1 cellular context compared by ENCODE assay signal in the genomic region with DNA sequence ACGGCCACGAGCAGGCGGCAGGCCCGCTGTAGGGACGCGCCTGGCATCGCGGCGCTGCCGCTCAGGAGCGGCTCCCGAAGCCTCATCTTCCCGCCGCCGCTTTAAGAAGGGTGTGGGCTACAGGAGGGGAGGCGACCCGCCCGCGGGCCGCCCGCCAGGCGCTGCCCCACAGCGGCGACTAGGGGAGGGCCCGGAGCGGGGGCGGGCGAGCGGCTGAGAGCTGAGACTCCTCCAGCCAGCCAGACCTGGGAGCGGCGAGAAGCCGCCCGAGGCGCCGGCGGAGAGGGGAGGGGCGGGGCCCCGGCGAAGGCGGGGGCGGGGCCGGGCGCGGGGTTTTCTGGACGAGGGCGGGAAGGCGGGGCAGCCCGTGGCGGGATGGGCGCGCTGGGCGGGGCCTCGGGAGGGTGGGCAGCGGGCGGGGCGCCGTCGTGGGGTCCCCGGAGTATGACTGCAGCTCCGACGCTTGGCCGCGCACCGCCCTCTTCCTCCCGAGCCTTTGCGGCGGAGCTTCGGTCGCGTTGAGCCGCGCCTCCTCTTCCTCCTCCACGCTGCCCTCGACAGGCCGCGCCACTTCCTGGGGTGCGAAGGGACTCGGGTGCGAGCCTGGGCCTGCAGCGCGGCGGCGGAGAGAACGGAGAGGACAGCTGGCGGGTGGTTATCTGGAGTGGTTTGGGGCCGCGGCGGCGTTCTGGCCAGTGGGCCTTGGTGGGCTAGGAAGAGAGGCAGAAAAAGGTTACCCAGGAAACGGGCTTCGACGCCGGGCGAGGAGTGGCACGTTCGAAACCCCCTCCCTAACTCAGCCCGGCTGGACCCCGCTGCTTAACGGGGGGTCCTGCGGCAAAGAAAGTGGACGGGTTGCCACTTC.
TF ChIP-seq lines count a peak whose summit lies in the region.

A gene with protein sequence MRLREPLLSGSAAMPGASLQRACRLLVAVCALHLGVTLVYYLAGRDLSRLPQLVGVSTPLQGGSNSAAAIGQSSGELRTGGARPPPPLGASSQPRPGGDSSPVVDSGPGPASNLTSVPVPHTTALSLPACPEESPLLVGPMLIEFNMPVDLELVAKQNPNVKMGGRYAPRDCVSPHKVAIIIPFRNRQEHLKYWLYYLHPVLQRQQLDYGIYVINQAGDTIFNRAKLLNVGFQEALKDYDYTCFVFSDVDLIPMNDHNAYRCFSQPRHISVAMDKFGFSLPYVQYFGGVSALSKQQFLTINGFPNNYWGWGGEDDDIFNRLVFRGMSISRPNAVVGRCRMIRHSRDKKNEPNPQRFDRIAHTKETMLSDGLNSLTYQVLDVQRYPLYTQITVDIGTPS (minus strand): TSS at position 253 of the 865 bp plus-strand sequence. CDS start 167 bp downstream, at position 86.

TF ChIP-seq in HEK293, 187 proteins besides CTCF, POLR2A, EP300 and RAD21 (continued from another document):
- TF ChIP-seq, protein P1, sequence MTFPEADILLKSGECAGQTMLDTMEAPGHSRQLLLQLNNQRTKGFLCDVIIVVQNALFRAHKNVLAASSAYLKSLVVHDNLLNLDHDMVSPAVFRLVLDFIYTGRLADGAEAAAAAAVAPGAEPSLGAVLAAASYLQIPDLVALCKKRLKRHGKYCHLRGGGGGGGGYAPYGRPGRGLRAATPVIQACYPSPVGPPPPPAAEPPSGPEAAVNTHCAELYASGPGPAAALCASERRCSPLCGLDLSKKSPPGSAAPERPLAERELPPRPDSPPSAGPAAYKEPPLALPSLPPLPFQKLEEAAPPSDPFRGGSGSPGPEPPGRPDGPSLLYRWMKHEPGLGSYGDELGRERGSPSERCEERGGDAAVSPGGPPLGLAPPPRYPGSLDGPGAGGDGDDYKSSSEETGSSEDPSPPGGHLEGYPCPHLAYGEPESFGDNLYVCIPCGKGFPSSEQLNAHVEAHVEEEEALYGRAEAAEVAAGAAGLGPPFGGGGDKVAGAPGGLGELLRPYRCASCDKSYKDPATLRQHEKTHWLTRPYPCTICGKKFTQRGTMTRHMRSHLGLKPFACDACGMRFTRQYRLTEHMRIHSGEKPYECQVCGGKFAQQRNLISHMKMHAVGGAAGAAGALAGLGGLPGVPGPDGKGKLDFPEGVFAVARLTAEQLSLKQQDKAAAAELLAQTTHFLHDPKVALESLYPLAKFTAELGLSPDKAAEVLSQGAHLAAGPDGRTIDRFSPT (tag by site-specific recombination; IDR thresholded peaks at IDR 0.05), result peak; percentile 64
- TF ChIP-seq BCL11B (tag by site-specific recombination; IDR thresholded peaks at IDR 0.05; ENCODE audit: low read depth) (no peak), ZSCAN30 (tag by site-specific recombination; IDR thresholded peaks at IDR 0.05) (0 out of 2 replicates have a peak, but pooled peaks have one; percentile 61), ZNF623 (tag by site-specific recombination; IDR thresholded peaks at IDR 0.05) (no peak), ZNF777 (tag by site-specific recombination; IDR thresholded peaks at IDR 0.05; ENCODE audit: borderline replicate concordance) (peak; percentile 75; the same call in 1 of the 2 replicates), ZNF112 (tag by site-specific recombination; IDR thresholded peaks at IDR 0.05) (no peak), SP3 (tag by site-specific recombination; IDR thresholded peaks at IDR 0.05) (peak; percentile 51; the same call in 1 of the 2 replicates), ZNF843 (tag by site-specific recombination; IDR thresholded peaks at IDR 0.05) (no peak; the same call in 1 of the 2 replicates), WT1 (tag by site-specific recombination; IDR thresholded peaks at IDR 0.05) (peak; percentile 74; the same call in 1 of the 2 replicates), OSR2 (tag by site-specific recombination; IDR thresholded peaks at IDR 0.05) (peak; percentile 53), ZNF660 (tag by site-specific recombination; IDR thresholded peaks at IDR 0.05) (peak; percentile 57; the same call in 1 of the 2 replicates), EGR2 (tag by site-specific recombination; IDR thresholded peaks at IDR 0.05; ENCODE audit: low read depth) (peak; percentile 77), ZNF2 (tag by site-specific recombination; IDR thresholded peaks at IDR 0.05) (0 out of 2 replicates have a peak, but pooled peaks have one; percentile 16), ZFP69B (tag by site-specific recombination; IDR thresholded peaks at IDR 0.05) (peak; percentile 97), ZBTB20 (tag by site-specific recombination; IDR thresholded peaks at IDR 0.05) (peak; percentile 20), ZNF600 (tag by site-specific recombination; IDR thresholded peaks at IDR 0.05) (0 out of 2 replicates have a peak, but pooled peaks have one; percentile 11), ZNF768 (tag by site-specific recombination; IDR thresholded peaks at IDR 0.05) (no peak), SP2 (tag by site-specific recombination; IDR thresholded peaks at IDR 0.05) (peak; percentile 43), MZF1 (tag by site-specific recombination; IDR thresholded peaks at IDR 0.05; ENCODE audit: borderline replicate concordance) (0 out of 2 replicates have a peak, but pooled peaks have one; percentile 16), ZNF292 (tag by site-specific recombination; IDR thresholded peaks at IDR 0.05; ENCODE audit: borderline replicate concordance, low read depth) (no peak), KLF8 (tag by site-specific recombination; IDR thresholded peaks at IDR 0.05) (peak; percentile 11; the same call in 1 of the 2 replicates), ZFHX2 (tag by site-specific recombination; conservative IDR thresholded peaks at IDR 0.05) (peak; percentile 89), ZNF610 (tag by site-specific recombination; IDR thresholded peaks at IDR 0.05; ENCODE audit: borderline replicate concordance) (peak; percentile 95)
- TF ChIP-seq, protein P2, sequence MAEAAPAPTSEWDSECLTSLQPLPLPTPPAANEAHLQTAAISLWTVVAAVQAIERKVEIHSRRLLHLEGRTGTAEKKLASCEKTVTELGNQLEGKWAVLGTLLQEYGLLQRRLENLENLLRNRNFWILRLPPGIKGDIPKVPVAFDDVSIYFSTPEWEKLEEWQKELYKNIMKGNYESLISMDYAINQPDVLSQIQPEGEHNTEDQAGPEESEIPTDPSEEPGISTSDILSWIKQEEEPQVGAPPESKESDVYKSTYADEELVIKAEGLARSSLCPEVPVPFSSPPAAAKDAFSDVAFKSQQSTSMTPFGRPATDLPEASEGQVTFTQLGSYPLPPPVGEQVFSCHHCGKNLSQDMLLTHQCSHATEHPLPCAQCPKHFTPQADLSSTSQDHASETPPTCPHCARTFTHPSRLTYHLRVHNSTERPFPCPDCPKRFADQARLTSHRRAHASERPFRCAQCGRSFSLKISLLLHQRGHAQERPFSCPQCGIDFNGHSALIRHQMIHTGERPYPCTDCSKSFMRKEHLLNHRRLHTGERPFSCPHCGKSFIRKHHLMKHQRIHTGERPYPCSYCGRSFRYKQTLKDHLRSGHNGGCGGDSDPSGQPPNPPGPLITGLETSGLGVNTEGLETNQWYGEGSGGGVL (tag by site-specific recombination; IDR thresholded peaks at IDR 0.05), result peak; percentile 64; the same call in 1 of the 2 replicates
- TF ChIP-seq, protein P3, sequence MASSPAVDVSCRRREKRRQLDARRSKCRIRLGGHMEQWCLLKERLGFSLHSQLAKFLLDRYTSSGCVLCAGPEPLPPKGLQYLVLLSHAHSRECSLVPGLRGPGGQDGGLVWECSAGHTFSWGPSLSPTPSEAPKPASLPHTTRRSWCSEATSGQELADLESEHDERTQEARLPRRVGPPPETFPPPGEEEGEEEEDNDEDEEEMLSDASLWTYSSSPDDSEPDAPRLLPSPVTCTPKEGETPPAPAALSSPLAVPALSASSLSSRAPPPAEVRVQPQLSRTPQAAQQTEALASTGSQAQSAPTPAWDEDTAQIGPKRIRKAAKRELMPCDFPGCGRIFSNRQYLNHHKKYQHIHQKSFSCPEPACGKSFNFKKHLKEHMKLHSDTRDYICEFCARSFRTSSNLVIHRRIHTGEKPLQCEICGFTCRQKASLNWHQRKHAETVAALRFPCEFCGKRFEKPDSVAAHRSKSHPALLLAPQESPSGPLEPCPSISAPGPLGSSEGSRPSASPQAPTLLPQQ (tag by site-specific recombination; IDR thresholded peaks at IDR 0.05), result peak; percentile 99
- TF ChIP-seq, protein P4, sequence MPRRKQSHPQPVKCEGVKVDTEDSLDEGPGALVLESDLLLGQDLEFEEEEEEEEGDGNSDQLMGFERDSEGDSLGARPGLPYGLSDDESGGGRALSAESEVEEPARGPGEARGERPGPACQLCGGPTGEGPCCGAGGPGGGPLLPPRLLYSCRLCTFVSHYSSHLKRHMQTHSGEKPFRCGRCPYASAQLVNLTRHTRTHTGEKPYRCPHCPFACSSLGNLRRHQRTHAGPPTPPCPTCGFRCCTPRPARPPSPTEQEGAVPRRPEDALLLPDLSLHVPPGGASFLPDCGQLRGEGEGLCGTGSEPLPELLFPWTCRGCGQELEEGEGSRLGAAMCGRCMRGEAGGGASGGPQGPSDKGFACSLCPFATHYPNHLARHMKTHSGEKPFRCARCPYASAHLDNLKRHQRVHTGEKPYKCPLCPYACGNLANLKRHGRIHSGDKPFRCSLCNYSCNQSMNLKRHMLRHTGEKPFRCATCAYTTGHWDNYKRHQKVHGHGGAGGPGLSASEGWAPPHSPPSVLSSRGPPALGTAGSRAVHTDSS (tag by site-specific recombination; IDR thresholded peaks at IDR 0.05), result peak; percentile 77
- TF ChIP-seq, protein P5, sequence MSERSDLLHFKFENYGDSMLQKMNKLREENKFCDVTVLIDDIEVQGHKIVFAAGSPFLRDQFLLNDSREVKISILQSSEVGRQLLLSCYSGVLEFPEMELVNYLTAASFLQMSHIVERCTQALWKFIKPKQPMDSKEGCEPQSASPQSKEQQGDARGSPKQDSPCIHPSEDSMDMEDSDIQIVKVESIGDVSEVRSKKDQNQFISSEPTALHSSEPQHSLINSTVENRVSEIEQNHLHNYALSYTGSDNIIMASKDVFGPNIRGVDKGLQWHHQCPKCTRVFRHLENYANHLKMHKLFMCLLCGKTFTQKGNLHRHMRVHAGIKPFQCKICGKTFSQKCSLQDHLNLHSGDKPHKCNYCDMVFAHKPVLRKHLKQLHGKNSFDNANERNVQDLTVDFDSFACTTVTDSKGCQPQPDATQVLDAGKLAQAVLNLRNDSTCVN (tag by site-specific recombination; optimal IDR thresholded peaks at IDR 0.05), result peak; percentile 88
- TF ChIP-seq, protein P6, sequence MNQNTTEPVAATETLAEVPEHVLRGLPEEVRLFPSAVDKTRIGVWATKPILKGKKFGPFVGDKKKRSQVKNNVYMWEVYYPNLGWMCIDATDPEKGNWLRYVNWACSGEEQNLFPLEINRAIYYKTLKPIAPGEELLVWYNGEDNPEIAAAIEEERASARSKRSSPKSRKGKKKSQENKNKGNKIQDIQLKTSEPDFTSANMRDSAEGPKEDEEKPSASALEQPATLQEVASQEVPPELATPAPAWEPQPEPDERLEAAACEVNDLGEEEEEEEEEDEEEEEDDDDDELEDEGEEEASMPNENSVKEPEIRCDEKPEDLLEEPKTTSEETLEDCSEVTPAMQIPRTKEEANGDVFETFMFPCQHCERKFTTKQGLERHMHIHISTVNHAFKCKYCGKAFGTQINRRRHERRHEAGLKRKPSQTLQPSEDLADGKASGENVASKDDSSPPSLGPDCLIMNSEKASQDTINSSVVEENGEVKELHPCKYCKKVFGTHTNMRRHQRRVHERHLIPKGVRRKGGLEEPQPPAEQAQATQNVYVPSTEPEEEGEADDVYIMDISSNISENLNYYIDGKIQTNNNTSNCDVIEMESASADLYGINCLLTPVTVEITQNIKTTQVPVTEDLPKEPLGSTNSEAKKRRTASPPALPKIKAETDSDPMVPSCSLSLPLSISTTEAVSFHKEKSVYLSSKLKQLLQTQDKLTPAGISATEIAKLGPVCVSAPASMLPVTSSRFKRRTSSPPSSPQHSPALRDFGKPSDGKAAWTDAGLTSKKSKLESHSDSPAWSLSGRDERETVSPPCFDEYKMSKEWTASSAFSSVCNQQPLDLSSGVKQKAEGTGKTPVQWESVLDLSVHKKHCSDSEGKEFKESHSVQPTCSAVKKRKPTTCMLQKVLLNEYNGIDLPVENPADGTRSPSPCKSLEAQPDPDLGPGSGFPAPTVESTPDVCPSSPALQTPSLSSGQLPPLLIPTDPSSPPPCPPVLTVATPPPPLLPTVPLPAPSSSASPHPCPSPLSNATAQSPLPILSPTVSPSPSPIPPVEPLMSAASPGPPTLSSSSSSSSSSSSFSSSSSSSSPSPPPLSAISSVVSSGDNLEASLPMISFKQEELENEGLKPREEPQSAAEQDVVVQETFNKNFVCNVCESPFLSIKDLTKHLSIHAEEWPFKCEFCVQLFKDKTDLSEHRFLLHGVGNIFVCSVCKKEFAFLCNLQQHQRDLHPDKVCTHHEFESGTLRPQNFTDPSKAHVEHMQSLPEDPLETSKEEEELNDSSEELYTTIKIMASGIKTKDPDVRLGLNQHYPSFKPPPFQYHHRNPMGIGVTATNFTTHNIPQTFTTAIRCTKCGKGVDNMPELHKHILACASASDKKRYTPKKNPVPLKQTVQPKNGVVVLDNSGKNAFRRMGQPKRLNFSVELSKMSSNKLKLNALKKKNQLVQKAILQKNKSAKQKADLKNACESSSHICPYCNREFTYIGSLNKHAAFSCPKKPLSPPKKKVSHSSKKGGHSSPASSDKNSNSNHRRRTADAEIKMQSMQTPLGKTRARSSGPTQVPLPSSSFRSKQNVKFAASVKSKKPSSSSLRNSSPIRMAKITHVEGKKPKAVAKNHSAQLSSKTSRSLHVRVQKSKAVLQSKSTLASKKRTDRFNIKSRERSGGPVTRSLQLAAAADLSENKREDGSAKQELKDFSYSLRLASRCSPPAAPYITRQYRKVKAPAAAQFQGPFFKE (tag by site-specific recombination; IDR thresholded peaks at IDR 0.05; ENCODE audit: borderline replicate concordance), result no peak
TF ChIP-seq in HEK293: peak in this region for 33.
